1 cellular context compared by ENCODE assay signal in the genomic region with DNA sequence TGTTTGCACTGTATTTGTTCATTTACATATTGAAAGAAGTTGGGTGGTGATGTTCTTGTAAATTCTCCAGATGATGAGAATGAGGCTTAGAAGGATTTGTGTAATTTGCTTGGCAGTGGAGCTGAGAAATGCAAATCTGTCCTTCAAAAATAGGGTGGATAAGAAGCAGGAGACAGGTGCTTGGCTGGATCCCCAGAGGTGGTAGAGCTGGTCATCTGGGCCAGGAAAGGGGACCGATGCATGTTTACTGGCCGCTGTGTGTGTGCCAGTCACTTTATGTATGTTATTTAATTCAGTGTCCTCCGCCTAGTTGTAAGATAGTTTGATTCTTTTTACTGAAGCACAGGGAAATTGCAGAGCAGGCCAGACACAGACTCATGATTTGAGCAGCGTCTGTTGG.
TF ChIP-seq lines count a peak whose summit lies in the region.

No MANE protein-coding gene starts in this region.

TF ChIP-seq in K562, 482 proteins besides CTCF, POLR2A, EP300 and RAD21 (continued from another document):
- TF ChIP-seq, protein P1, sequence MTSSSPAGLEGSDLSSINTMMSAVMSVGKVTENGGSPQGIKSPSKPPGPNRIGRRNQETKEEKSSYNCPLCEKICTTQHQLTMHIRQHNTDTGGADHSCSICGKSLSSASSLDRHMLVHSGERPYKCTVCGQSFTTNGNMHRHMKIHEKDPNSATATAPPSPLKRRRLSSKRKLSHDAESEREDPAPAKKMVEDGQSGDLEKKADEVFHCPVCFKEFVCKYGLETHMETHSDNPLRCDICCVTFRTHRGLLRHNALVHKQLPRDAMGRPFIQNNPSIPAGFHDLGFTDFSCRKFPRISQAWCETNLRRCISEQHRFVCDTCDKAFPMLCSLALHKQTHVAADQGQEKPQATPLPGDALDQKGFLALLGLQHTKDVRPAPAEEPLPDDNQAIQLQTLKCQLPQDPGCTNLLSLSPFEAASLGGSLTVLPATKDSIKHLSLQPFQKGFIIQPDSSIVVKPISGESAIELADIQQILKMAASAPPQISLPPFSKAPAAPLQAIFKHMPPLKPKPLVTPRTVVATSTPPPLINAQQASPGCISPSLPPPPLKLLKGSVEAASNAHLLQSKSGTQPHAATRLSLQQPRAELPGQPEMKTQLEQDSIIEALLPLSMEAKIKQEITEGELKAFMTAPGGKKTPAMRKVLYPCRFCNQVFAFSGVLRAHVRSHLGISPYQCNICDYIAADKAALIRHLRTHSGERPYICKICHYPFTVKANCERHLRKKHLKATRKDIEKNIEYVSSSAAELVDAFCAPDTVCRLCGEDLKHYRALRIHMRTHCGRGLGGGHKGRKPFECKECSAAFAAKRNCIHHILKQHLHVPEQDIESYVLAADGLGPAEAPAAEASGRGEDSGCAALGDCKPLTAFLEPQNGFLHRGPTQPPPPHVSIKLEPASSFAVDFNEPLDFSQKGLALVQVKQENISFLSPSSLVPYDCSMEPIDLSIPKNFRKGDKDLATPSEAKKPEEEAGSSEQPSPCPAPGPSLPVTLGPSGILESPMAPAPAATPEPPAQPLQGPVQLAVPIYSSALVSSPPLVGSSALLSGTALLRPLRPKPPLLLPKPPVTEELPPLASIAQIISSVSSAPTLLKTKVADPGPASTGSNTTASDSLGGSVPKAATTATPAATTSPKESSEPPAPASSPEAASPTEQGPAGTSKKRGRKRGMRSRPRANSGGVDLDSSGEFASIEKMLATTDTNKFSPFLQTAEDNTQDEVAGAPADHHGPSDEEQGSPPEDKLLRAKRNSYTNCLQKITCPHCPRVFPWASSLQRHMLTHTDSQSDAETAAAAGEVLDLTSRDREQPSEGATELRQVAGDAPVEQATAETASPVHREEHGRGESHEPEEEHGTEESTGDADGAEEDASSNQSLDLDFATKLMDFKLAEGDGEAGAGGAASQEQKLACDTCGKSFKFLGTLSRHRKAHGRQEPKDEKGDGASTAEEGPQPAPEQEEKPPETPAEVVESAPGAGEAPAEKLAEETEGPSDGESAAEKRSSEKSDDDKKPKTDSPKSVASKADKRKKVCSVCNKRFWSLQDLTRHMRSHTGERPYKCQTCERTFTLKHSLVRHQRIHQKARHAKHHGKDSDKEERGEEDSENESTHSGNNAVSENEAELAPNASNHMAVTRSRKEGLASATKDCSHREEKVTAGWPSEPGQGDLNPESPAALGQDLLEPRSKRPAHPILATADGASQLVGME (CRISPR knock-in tag; IDR thresholded peaks at IDR 0.05) = no peak
- TF ChIP-seq, protein P2, sequence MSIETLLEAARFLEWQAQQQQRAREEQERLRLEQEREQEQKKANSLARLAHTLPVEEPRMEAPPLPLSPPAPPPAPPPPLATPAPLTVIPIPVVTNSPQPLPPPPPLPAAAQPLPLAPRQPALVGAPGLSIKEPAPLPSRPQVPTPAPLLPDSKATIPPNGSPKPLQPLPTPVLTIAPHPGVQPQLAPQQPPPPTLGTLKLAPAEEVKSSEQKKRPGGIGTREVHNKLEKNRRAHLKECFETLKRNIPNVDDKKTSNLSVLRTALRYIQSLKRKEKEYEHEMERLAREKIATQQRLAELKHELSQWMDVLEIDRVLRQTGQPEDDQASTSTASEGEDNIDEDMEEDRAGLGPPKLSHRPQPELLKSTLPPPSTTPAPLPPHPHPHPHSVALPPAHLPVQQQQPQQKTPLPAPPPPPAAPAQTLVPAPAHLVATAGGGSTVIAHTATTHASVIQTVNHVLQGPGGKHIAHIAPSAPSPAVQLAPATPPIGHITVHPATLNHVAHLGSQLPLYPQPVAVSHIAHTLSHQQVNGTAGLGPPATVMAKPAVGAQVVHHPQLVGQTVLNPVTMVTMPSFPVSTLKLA (conservative IDR thresholded peaks at IDR 0.05) = no peak
- TF ChIP-seq SAFB2 (IDR thresholded peaks at IDR 0.05; ENCODE audit: borderline replicate concordance, low read depth, low read length, severe bottlenecking) (no peak), ASH1L (IDR thresholded peaks at IDR 0.05; ENCODE audit: borderline replicate concordance, low read depth, partially characterized antibody) (no peak)
- TF ChIP-seq, protein P3, sequence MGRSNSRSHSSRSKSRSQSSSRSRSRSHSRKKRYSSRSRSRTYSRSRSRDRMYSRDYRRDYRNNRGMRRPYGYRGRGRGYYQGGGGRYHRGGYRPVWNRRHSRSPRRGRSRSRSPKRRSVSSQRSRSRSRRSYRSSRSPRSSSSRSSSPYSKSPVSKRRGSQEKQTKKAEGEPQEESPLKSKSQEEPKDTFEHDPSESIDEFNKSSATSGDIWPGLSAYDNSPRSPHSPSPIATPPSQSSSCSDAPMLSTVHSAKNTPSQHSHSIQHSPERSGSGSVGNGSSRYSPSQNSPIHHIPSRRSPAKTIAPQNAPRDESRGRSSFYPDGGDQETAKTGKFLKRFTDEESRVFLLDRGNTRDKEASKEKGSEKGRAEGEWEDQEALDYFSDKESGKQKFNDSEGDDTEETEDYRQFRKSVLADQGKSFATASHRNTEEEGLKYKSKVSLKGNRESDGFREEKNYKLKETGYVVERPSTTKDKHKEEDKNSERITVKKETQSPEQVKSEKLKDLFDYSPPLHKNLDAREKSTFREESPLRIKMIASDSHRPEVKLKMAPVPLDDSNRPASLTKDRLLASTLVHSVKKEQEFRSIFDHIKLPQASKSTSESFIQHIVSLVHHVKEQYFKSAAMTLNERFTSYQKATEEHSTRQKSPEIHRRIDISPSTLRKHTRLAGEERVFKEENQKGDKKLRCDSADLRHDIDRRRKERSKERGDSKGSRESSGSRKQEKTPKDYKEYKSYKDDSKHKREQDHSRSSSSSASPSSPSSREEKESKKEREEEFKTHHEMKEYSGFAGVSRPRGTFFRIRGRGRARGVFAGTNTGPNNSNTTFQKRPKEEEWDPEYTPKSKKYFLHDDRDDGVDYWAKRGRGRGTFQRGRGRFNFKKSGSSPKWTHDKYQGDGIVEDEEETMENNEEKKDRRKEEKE (IDR thresholded peaks at IDR 0.05; ENCODE audit: borderline replicate concordance in 1 of 2, control insufficient read depth in 1 of 2, low read depth in 2 of 2, low read length in 1 of 2) = no peak
